In genomic region chr18:48634491-48634890, GRCh38 we compare ENCODE assay signal across 25 cellular contexts.
DNase-seq lines count a peak whose midpoint lies in the region; ATAC-seq and TF ChIP-seq lines count a peak whose summit lies in the region.
"Had no signal": no experiment of that assay in that cellular context is flagged by ENCODE, and none has a peak within 500 bp of the region (broad histone marks: within the 10 kb centered on the region; RNA-seq: fewer than 3 reads in every experiment).

No MANE protein-coding gene starts in this region.

- H3K36me3 Mint-ChIP-seq in natural killer cell treated with Interleukin-12 subunit alpha and Interleukin-12 subunit beta and Interleukin-15 and Interleukin-18, amount 100 ng/mL, for 72 hours, result no peaks in the 10 kb centered on the region
- no peaks in the 10 kb centered on the region for H3K36me3 Mint-ChIP-seq in natural killer cell

- 66% methylated on average over 3 of the region's 6 CpGs for WGBS in right lobe of liver (ENCODE audit: insufficient coverage, low coverage, low lambda C conversion rate, missing lambda C conversion rate)

- TF ChIP-seq POLR2A in right lobe of liver (IDR thresholded peaks at IDR 0.05), result no peak

- peaks cover 0 to 33% (median under 1%) of the 10 kb centered on the region in 4 donors for H3K36me3 ChIP-seq in right lobe of liver
- H3K36me3 ChIP-seq: HAP-1 had no signal

- H3K4me3 ChIP-seq in coronary artery (no peak overlapping the region), right lobe of liver (no peak overlapping the region)
- H3K4me3 ChIP-seq: BLaER1 treated with 17β-estradiol and CSF1 and Interleukin-3, amounts not matched to agents 10 nM and 100 nM; HAP-1; SJSA1 had no signal

- H3K4me3 Mint-ChIP-seq in natural killer cell treated with Interleukin-12 subunit alpha and Interleukin-12 subunit beta and Interleukin-15 and Interleukin-18, amount 100 ng/mL, for 72 hours, result no peak overlapping the region
- no peak overlapping the region for H3K4me3 Mint-ChIP-seq in natural killer cell
- H3K4me3 Mint-ChIP-seq: CD4-positive, alpha-beta T cell; HFFc6; IgD-negative memory B cell had no signal

- DNase-seq in natural killer cell treated with Interleukin-12 subunit alpha and Interleukin-12 subunit beta and Interleukin-15 and Interleukin-18, amount 100 ng/mL, for 72 hours (ENCODE audit: low spot score), result peak; percentile 8
- DNase-seq in natural killer cell, result no peak
- DNase-seq in coronary artery (ENCODE audit: low spot score), result peak; percentile 46
- peak in 1 of 3 donors; percentile 45 for DNase-seq in right lobe of liver
- DNase-seq in COLO829 (ENCODE audit: low spot score), result no peak
- no peak for DNase-seq in D341Med (ENCODE audit: low spot score)
- DNase-seq in hippocampal formation (lab: John Stamatoyannopoulos, UW), result no peak
- DNase-seq: CD4-positive, alpha-beta T cell; COR-L47; GOT3; HFFc6; NCI-H1048; NCI-H1417 treated with DMSO at 0.1 percent for 48 hours; NCI-H1694 treated with DMSO at 0.1 percent for 48 hours; NCI-H2081 treated with DMSO at 0.1 percent for 48 hours; NCI-H2171; NCI-H226; NCI-H510A treated with DMSO at 0.1 percent for 48 hours; NCI-H774 had no signal

- no peak for TF ChIP-seq CTCF in natural killer cell (IDR thresholded peaks at IDR 0.05)
- TF ChIP-seq CTCF in coronary artery (IDR thresholded peaks at IDR 0.05), result no peak
- no peak for TF ChIP-seq CTCF in right lobe of liver (IDR thresholded peaks at IDR 0.05)

- no peak for ATAC-seq in natural killer cell treated with Interleukin-12 subunit alpha and Interleukin-12 subunit beta and Interleukin-15 and Interleukin-18, amount 100 ng/mL, for 72 hours
- ATAC-seq in natural killer cell (no peak), right lobe of liver (peak in 2 of 4 donors; percentile 8 to 11), HG03135 (IDR thresholded peaks at IDR 0.05; ENCODE audit: unreplicated experiment) (no peak)

- H3K9me3 ChIP-seq in right lobe of liver, result no peaks in the 10 kb centered on the region
- H3K9me3 ChIP-seq: BLaER1 treated with 17β-estradiol and CSF1 and Interleukin-3, amounts not matched to agents 10 nM and 100 nM; HAP-1; SJSA1 had no signal

- no peak overlapping the region for H3K27ac ChIP-seq in coronary artery
- H3K27ac ChIP-seq in right lobe of liver, result peak overlapping the region in 2 of 3 donors; percentile 60 to 76
- H3K27ac ChIP-seq: BLaER1 treated with 17β-estradiol and CSF1 and Interleukin-3, amounts not matched to agents 10 nM and 100 nM; KMS-11; SJSA1 had no signal

- no peaks in the 10 kb centered on the region for H3K27me3 ChIP-seq in right lobe of liver
- H3K27me3 ChIP-seq: BLaER1 treated with 17β-estradiol and CSF1 and Interleukin-3, amounts not matched to agents 10 nM and 100 nM; SJSA1 had no signal

- no peaks in the 10 kb centered on the region for H3K27me3 Mint-ChIP-seq in natural killer cell treated with Interleukin-12 subunit alpha and Interleukin-12 subunit beta and Interleukin-15 and Interleukin-18, amount 100 ng/mL, for 72 hours
- H3K27me3 Mint-ChIP-seq in natural killer cell (ENCODE audit: low read depth in 2 of 2), result no peaks in the 10 kb centered on the region
- H3K27me3 Mint-ChIP-seq: IgD-negative memory B cell had no signal

- intact Hi-C loops in natural killer cell (cut with micrococcal nuclease) (no loop called here), right lobe of liver (cut with DNase I) (no loop called here)

- no peak overlapping the region for H3K27ac Mint-ChIP-seq in natural killer cell treated with Interleukin-12 subunit alpha and Interleukin-12 subunit beta and Interleukin-15 and Interleukin-18, amount 100 ng/mL, for 72 hours
- H3K27ac Mint-ChIP-seq in natural killer cell, result no peak overlapping the region
- H3K27ac Mint-ChIP-seq: CD4-positive, alpha-beta T cell; HFFc6; IgD-negative memory B cell had no signal

- no peaks in the 10 kb centered on the region for H3K9me3 Mint-ChIP-seq in natural killer cell treated with Interleukin-12 subunit alpha and Interleukin-12 subunit beta and Interleukin-15 and Interleukin-18, amount 100 ng/mL, for 72 hours
- no peaks in the 10 kb centered on the region for H3K9me3 Mint-ChIP-seq in natural killer cell
- H3K9me3 Mint-ChIP-seq: CD4-positive, alpha-beta T cell; HFFc6; IgD-negative memory B cell had no signal

- no peaks in the 10 kb centered on the region for H3K4me1 Mint-ChIP-seq in natural killer cell treated with Interleukin-12 subunit alpha and Interleukin-12 subunit beta and Interleukin-15 and Interleukin-18, amount 100 ng/mL, for 72 hours (ENCODE audit: low read depth in 2 of 2)
- H3K4me1 Mint-ChIP-seq in natural killer cell, result no peaks in the 10 kb centered on the region
- H3K4me1 Mint-ChIP-seq: IgD-negative memory B cell had no signal

- peaks cover 0 to 19% (median 9%) of the 10 kb centered on the region in 4 donors for H3K4me1 ChIP-seq in right lobe of liver
- H3K4me1 ChIP-seq: HAP-1 had no signal

Comparison
In these comparisons a context has a peak if more than half of its experiments do, and no peak if none do; other contexts are left out.
1. DNase-seq: peak in natural killer cell treated with Interleukin-12 subunit alpha and Interleukin-12 subunit beta and Interleukin-15 and Interleukin-18, amount 100 ng/mL, for 72 hours (single experiment) and coronary artery (single experiment); none in natural killer cell (single experiment), COLO829 (single experiment), D341Med (single experiment) and hippocampal formation (0 of 2).
2. H3K27ac ChIP-seq: peak in right lobe of liver (2 of 3); none in coronary artery (0 of 2).